Comparison of ENCODE assay signal across 17 cellular contexts in genomic region chr6:149694926-149695325, GRCh38. TPM values are rescaled to one million over a fixed set of nuclear protein-coding genes. Genes with fewer than 3 reads are reported as not detected.
A peak's percentile ranks its signal among the peaks of the same experiment; 100 is the strongest.
DNase-seq lines count a peak whose midpoint lies in the region; ATAC-seq and TF ChIP-seq lines count a peak whose summit lies in the region.
"Had no signal": no experiment of that assay in that cellular context is flagged by ENCODE, and none has a peak within 500 bp of the region (broad histone marks: within the 10 kb centered on the region; RNA-seq: fewer than 3 reads in every experiment).

No MANE protein-coding gene starts in this region.

- no peaks in the 10 kb centered on the region for H3K9me3 ChIP-seq in T-helper 17 cell (ENCODE audit: control insufficient read depth, low read length, poor library complexity, severe bottlenecking)
- H3K9me3 ChIP-seq: SK-N-SH had no signal

- CTCF ChIA-PET in Calu3 (lab: Charles Lee): no interaction called here

- H3K4me3 Mint-ChIP-seq in T-helper 17 cell (no peak overlapping the region), Calu3 (ENCODE audit: low read depth, unreplicated experiment) (no peak overlapping the region)
- H3K4me3 Mint-ChIP-seq: B cell; CD4-positive, alpha-beta memory T cell had no signal

- H3K36me3 Mint-ChIP-seq in T-helper 17 cell (ENCODE audit: low read depth) (peaks cover 8% of the 10 kb centered on the region), Calu3 (ENCODE audit: insufficient read depth, unreplicated experiment) (peaks cover 10% of the 10 kb centered on the region)

- DNase-seq in D341Med (ENCODE audit: low spot score): peak; percentile 54
- peak; percentile 77 for DNase-seq in DMS 273 treated with DMSO at 0.1 percent for 48 hours (lab: John Stamatoyannopoulos, UW)
- DNase-seq in NCI-H446 (lab: John Stamatoyannopoulos, UW): peak; percentile 25 to 55
- DNase-seq in T-helper 17 cell: no peak
- no peak for DNase-seq in Calu3
- DNase-seq in HPDE6-E6E7 (ENCODE audit: extremely low spot score): no peak
- DNase-seq: CD4-positive, alpha-beta memory T cell; KG1; NCI-H1092 treated with DMSO at 0.1 percent for 48 hours; NCI-H2107; NCI-H510A treated with DMSO at 0.1 percent for 48 hours; SK-N-SH; T-helper 1 cell had no signal

- TF ChIP-seq CTCF in Calu3 (IDR thresholded peaks at IDR 0.05; ENCODE audit: unreplicated experiment): no peak

- H3K4me1 Mint-ChIP-seq in T-helper 17 cell (peaks cover 14% of the 10 kb centered on the region), Calu3 (ENCODE audit: low read depth, unreplicated experiment) (no peaks in the 10 kb centered on the region)

- intact Hi-C loops in Calu3 (cut with micrococcal nuclease; ENCODE audit: unreplicated experiment): no loop called here

- H3K27ac Mint-ChIP-seq in T-helper 17 cell (peak overlapping the region; percentile 37), Calu3 (ENCODE audit: unreplicated experiment) (no peak overlapping the region)
- H3K27ac Mint-ChIP-seq: B cell had no signal

- ATAC-seq in T-helper 17 cell (no peak), GM21786 (IDR thresholded peaks at IDR 0.05; ENCODE audit: unreplicated experiment) (no peak)
- ATAC-seq: Panc1, Right ventricle myocardium inferior had no signal

- no TSS peak for BruUV-seq in Calu3 (replicated peaks; lab: Mats Ljungman, UMichigan)

- no peaks in the 10 kb centered on the region for H3K9me3 Mint-ChIP-seq in Calu3 (ENCODE audit: low read depth, unreplicated experiment)
- H3K9me3 Mint-ChIP-seq: CD4-positive, alpha-beta memory T cell had no signal

- no peaks in the 10 kb centered on the region for H3K27me3 Mint-ChIP-seq in T-helper 17 cell
- H3K27me3 Mint-ChIP-seq in Calu3 (ENCODE audit: unreplicated experiment): no peaks in the 10 kb centered on the region
- H3K27me3 Mint-ChIP-seq: B cell; CD4-positive, alpha-beta memory T cell had no signal

RNA-seq across cellular contexts. Expression of gene LATS1, which starts 23.0 kb away (rescaled TPM):
- total RNA-seq in T-helper 17 cell: 10 to 100 TPM; 35.4 to 43.6 TPM
- 20.0 and 20.7 TPM in 2 replicates for total RNA-seq in Calu3 (2022)

RNA-seq across cellular contexts. Expression of gene KATNA1, which starts 46.4 kb away (rescaled TPM):
- 10 to 100 TPM; 15.2 to 18.2 TPM for total RNA-seq in T-helper 17 cell
- total RNA-seq in Calu3 (2022): 9.9 and 13.1 TPM in 2 replicates

RNA-seq across cellular contexts. Expression of gene NUP43, which starts 51.4 kb away (rescaled TPM):
- 10 to 100 TPM; 13.7 to 16.3 TPM for total RNA-seq in T-helper 17 cell
- 38.4 and 42.8 TPM in 2 replicates for total RNA-seq in Calu3 (2022)

RNA-seq across cellular contexts. Expression of gene PCMT1, which starts 54.6 kb away (rescaled TPM):
- total RNA-seq in T-helper 17 cell (10 to 100 TPM; 32.4 to 32.9 TPM), Calu3 (2022) (56.8 and 63.4 TPM in 2 replicates)

Comparison
In these comparisons a context has a peak if more than half of its experiments do, and no peak if none do; other contexts are left out.
1. DNase-seq: peak in D341Med (single experiment), DMS 273 treated with DMSO at 0.1 percent for 48 hours (single experiment) and NCI-H446 (2 of 2); none in T-helper 17 cell (0 of 3), Calu3 (single experiment) and HPDE6-E6E7 (single experiment).